ENCODE assay signal across 1 cellular context in genomic region chr15:57387011-57387410, GRCh38.
TF ChIP-seq lines count a peak whose summit lies in the region.

No MANE protein-coding gene starts in this region.

TF ChIP-seq in H1, 55 proteins besides CTCF, POLR2A, EP300 and RAD21:
- TF ChIP-seq KDM5A (IDR thresholded peaks at IDR 0.05; ENCODE audit: low read length) (no peak), CEBPB (IDR thresholded peaks at IDR 0.05; ENCODE audit: low read depth, low read length) (no peak), POU5F1 (IDR thresholded peaks at IDR 0.05; ENCODE audit: low read depth, low read length) (no peak), SRF (IDR thresholded peaks at IDR 0.05; ENCODE audit: low read depth, low read length) (no peak), TBP (IDR thresholded peaks at IDR 0.05; ENCODE audit: low read depth, low read length) (no peak), ASH2L (IDR thresholded peaks at IDR 0.05; ENCODE audit: low read length) (no peak), JUN (IDR thresholded peaks at IDR 0.05; ENCODE audit: low read depth, low read length) (no peak), CTBP2 (IDR thresholded peaks at IDR 0.05; ENCODE audit: borderline replicate concordance, insufficient read depth, insufficient read length, low read length) (no peak)
